ENCODE assay signal across 17 cellular contexts in the genomic region with DNA sequence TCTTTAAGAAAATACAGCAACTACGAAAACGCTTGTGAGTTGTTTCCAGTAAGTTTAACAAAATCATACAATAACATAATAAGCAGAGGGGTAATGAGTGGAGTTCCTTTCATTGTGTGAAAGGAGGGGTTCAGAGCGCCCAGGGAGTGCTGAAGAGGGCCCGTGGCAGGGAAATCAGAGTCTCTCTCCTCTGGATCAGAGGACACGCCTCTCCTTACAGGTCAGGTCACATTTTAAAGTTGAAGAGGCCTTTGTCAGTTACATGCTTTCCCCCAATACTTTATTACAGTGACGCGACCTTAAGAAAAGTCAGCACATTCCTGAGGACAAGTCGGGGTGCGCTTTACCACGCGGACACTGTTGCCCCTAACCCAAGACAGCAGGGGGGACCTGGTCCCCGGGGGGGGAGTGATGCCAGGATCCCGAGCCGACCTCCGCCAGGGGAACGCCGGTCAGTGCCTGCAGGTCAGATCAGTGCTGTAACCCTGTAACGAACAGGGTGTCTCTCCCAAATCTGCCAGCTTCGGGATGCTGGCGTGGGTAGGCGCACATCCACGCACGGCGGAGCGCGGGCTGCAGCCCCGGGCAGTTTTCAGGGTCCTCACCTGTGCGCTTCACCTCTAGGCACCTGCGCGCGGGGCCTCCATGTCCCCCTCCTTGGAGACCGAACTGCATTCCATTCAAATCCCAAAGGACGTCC. TPM values are rescaled to one million over a fixed set of nuclear protein-coding genes. Genes with fewer than 3 reads are reported as not detected.
A peak's percentile ranks its signal among the peaks of the same experiment; 100 is the strongest.
DNase-seq lines count a peak whose midpoint lies in the region; ATAC-seq and TF ChIP-seq lines count a peak whose summit lies in the region.
"Had no signal": no experiment of that assay in that cellular context is flagged by ENCODE, and none has a peak within 500 bp of the region (broad histone marks: within the 10 kb centered on the region; RNA-seq: fewer than 3 reads in every experiment).

No MANE protein-coding gene starts in this region.

- H3K27ac ChIP-seq in HUES64 (ENCODE audit: low read depth, low read length), result no peak overlapping the region
- H3K27ac ChIP-seq in endodermal cell (ENCODE audit: low read depth, low read length), result no peak overlapping the region
- no peak overlapping the region for H3K27ac ChIP-seq in right lobe of liver
- H3K27ac ChIP-seq: BLaER1 had no signal

- H3K27me3 Mint-ChIP-seq in endodermal cell (ENCODE audit: insufficient read depth), result peaks cover 38% of the 10 kb centered on the region
- peaks cover 47% of the 10 kb centered on the region for H3K27me3 Mint-ChIP-seq in activated CD8-positive, alpha-beta memory T cell treated with anti-CD3 and anti-CD28 coated beads, Interleukin-2, amount 10 ng/mL, durations not matched to agents 7 days and 5 days
- H3K27me3 Mint-ChIP-seq in activated T-cell treated with anti-CD3 and anti-CD28 coated beads, Interleukin-2, amount 50 U/mL, for 72 hours (ENCODE audit: low read depth), result peaks cover 36% of the 10 kb centered on the region

- TF ChIP-seq POLR2A in right lobe of liver (IDR thresholded peaks at IDR 0.05), result no peak

- H3K36me3 Mint-ChIP-seq in endodermal cell (ENCODE audit: low read depth), result peaks cover 10% of the 10 kb centered on the region
- H3K36me3 Mint-ChIP-seq in activated CD8-positive, alpha-beta memory T cell treated with anti-CD3 and anti-CD28 coated beads, Interleukin-2, amount 10 ng/mL, durations not matched to agents 7 days and 5 days, result no peaks in the 10 kb centered on the region
- peaks cover 0 to 4% of the 10 kb centered on the region in 2 donors for H3K36me3 Mint-ChIP-seq in activated T-cell treated with anti-CD3 and anti-CD28 coated beads, Interleukin-2, amount 50 U/mL, for 72 hours (ENCODE audit: insufficient read depth in 2 of 2)

- no peak overlapping the region for H3K9ac ChIP-seq in HUES64 (ENCODE audit: low read depth, low read length)
- peak overlapping the region; percentile 73 for H3K9ac ChIP-seq in endodermal cell (ENCODE audit: extremely low read depth, low read length, poor library complexity, severe bottlenecking)
- H3K9ac ChIP-seq: BLaER1 had no signal

- H3K9me3 Mint-ChIP-seq in endodermal cell, result peaks cover 16% of the 10 kb centered on the region
- H3K9me3 Mint-ChIP-seq in activated CD8-positive, alpha-beta memory T cell treated with anti-CD3 and anti-CD28 coated beads, Interleukin-2, amount 10 ng/mL, durations not matched to agents 7 days and 5 days (ENCODE audit: low read depth), result no peaks in the 10 kb centered on the region
- H3K9me3 Mint-ChIP-seq in activated T-cell treated with anti-CD3 and anti-CD28 coated beads, Interleukin-2, amount 50 U/mL, for 72 hours, result no peaks in the 10 kb centered on the region
- H3K9me3 Mint-ChIP-seq: dendritic cell treated with granulocyte-macrophage colony-stimulating factor and Interleukin-4, amounts not matched to agents 40 ng/mL and 50 ng/mL, for 4 days had no signal

- CTCF ChIA-PET in activated CD8-positive, alpha-beta memory T cell treated with anti-CD3 and anti-CD28 coated beads, Interleukin-2, amount 10 ng/mL, durations not matched to agents 7 days and 5 days (lab: Charles Lee), result no interaction called here

- DNase-seq in endodermal cell, result no peak
- DNase-seq in right lobe of liver, result no peak
- DNase-seq in sciatic nerve (ENCODE audit: low spot score), result no peak
- DNase-seq in activated CD8-positive, alpha-beta memory T cell treated with anti-CD3 and anti-CD28 coated beads, Interleukin-2, amount 10 ng/mL, durations not matched to agents 7 days and 5 days, result no peak
- no peak for DNase-seq in NCI-H1436 (lab: John Stamatoyannopoulos, UW)
- DNase-seq in activated T-cell treated with anti-CD3 and anti-CD28 coated beads, Interleukin-2, amount 50 U/mL, for 72 hours, result no peak
- DNase-seq: IMR-90; NCI-H1048; NCI-H524 treated with DMSO at 0.1 percent for 48 hours; stimulated activated naive CD4-positive, alpha-beta T cell treated with Interleukin-2 at 50 U/mL for 16 hours; T-helper 9 cell had no signal

- H3K36me3 ChIP-seq in HUES64 (ENCODE audit: insufficient read depth, low read length) (no peaks in the 10 kb centered on the region), endodermal cell (ENCODE audit: control insufficient read depth, insufficient read depth, low read length) (peaks cover 14% of the 10 kb centered on the region), right lobe of liver (no peaks in the 10 kb centered on the region)
- H3K36me3 ChIP-seq: BLaER1 had no signal

- 12% methylated on average over 31 of the region's 33 CpGs for WGBS in HUES64
- WGBS in endodermal cell (ENCODE audit: insufficient coverage in 1 of 2, insufficient read length in 1 of 2), 2 experiments, result 12 to 14% methylated on average over 18 to 31 of the region's 33 CpGs
- 34% methylated on average over 5 of the region's 33 CpGs for WGBS in right lobe of liver (ENCODE audit: insufficient coverage, low coverage, low lambda C conversion rate, missing lambda C conversion rate)

- H3K4me3 Mint-ChIP-seq in endodermal cell, result peak overlapping the region; percentile 70
- no peak overlapping the region for H3K4me3 Mint-ChIP-seq in activated CD8-positive, alpha-beta memory T cell treated with anti-CD3 and anti-CD28 coated beads, Interleukin-2, amount 10 ng/mL, durations not matched to agents 7 days and 5 days
- peak overlapping the region in 1 of 2 donors; percentile 14 for H3K4me3 Mint-ChIP-seq in activated T-cell treated with anti-CD3 and anti-CD28 coated beads, Interleukin-2, amount 50 U/mL, for 72 hours
- H3K4me3 Mint-ChIP-seq: dendritic cell treated with granulocyte-macrophage colony-stimulating factor and Interleukin-4, amounts not matched to agents 40 ng/mL and 50 ng/mL, for 4 days had no signal

- no peak for TF ChIP-seq CTCF in endodermal cell (conservative IDR thresholded peaks at IDR 0.05)
- TF ChIP-seq CTCF in right lobe of liver (IDR thresholded peaks at IDR 0.05), result no peak

- peak overlapping the region; percentile 82 for H3K27ac Mint-ChIP-seq in endodermal cell
- H3K27ac Mint-ChIP-seq in activated CD8-positive, alpha-beta memory T cell treated with anti-CD3 and anti-CD28 coated beads, Interleukin-2, amount 10 ng/mL, durations not matched to agents 7 days and 5 days, result no peak overlapping the region
- no peak overlapping the region for H3K27ac Mint-ChIP-seq in activated T-cell treated with anti-CD3 and anti-CD28 coated beads, Interleukin-2, amount 50 U/mL, for 72 hours
- H3K27ac Mint-ChIP-seq: activated naive CD4-positive, alpha-beta T cell treated with anti-CD3 and anti-CD28 coated beads, Interleukin-2, amount 50 U/mL, for 72 hours; dendritic cell treated with granulocyte-macrophage colony-stimulating factor and Interleukin-4, amounts not matched to agents 40 ng/mL and 50 ng/mL, for 4 days had no signal

- H3K27me3 ChIP-seq in HUES64 (ENCODE audit: insufficient read depth, low read length) (peaks cover 36% of the 10 kb centered on the region), endodermal cell (ENCODE audit: control insufficient read depth, insufficient read depth, low read length, poor library complexity, severe bottlenecking) (no peaks in the 10 kb centered on the region), right lobe of liver (no peaks in the 10 kb centered on the region)
- H3K27me3 ChIP-seq: BLaER1 had no signal

- intact Hi-C loops in right lobe of liver (cut with DNase I), result no loop called here
- intact Hi-C loops in sciatic nerve (cut with DNase I), result no loop called here

- peaks cover 38% of the 10 kb centered on the region for H3K4me1 Mint-ChIP-seq in endodermal cell
- H3K4me1 Mint-ChIP-seq in activated CD8-positive, alpha-beta memory T cell treated with anti-CD3 and anti-CD28 coated beads, Interleukin-2, amount 10 ng/mL, durations not matched to agents 7 days and 5 days, result no peaks in the 10 kb centered on the region
- no peaks in the 10 kb centered on the region for H3K4me1 Mint-ChIP-seq in activated T-cell treated with anti-CD3 and anti-CD28 coated beads, Interleukin-2, amount 50 U/mL, for 72 hours (ENCODE audit: low read depth)

- peak overlapping the region; percentile 66 for H3K4me3 ChIP-seq in HUES64 (ENCODE audit: low read length)
- peak overlapping the region; percentile 88 for H3K4me3 ChIP-seq in endodermal cell (ENCODE audit: low read length)
- H3K4me3 ChIP-seq in right lobe of liver, result peak overlapping the region in 2 of 3 donors; percentile 53
- H3K4me3 ChIP-seq: BLaER1 had no signal

- peak in 3 of 4 donors; percentile 15 to 64 (median 39) for ATAC-seq in right lobe of liver
- peak; percentile 26 for ATAC-seq in sciatic nerve
- ATAC-seq in activated CD8-positive, alpha-beta memory T cell treated with anti-CD3 and anti-CD28 coated beads, Interleukin-2, amount 10 ng/mL, durations not matched to agents 7 days and 5 days, result no peak
- no peak for ATAC-seq in HG02973 (IDR thresholded peaks at IDR 0.05; ENCODE audit: unreplicated experiment)
- ATAC-seq in activated T-cell treated with anti-CD3 and anti-CD28 coated beads, Interleukin-2, amount 50 U/mL, for 72 hours (replicated peaks in 1 of 2), result no peak
- ATAC-seq: activated naive CD4-positive, alpha-beta T cell treated with anti-CD3 and anti-CD28 coated beads, Interleukin-2, amount 50 U/mL, for 72 hours had no signal

- H3K4me1 ChIP-seq in HUES64 (ENCODE audit: insufficient read depth, low read length) (peaks cover 24% of the 10 kb centered on the region), endodermal cell (ENCODE audit: control insufficient read depth, insufficient read depth, low read length) (peaks cover 11% of the 10 kb centered on the region), right lobe of liver (no peaks in the 10 kb centered on the region)
- H3K4me1 ChIP-seq: BLaER1 had no signal

- H3K9me3 ChIP-seq in HUES64 (ENCODE audit: insufficient read depth, low read depth, low read length) (peaks cover 8% of the 10 kb centered on the region), endodermal cell (ENCODE audit: control insufficient read depth, low read length) (peaks cover 11% of the 10 kb centered on the region), right lobe of liver (no peaks in the 10 kb centered on the region)

RNA-seq across cellular contexts. Expression of a gene that starts 0.8 kb away (rescaled TPM):
- polyA plus RNA-seq in HUES64 (2013, experiment 1 of 2), result 1.2 TPM
- polyA plus RNA-seq in HUES64 (2013, experiment 2 of 2), result 1.7 TPM
- total RNA-seq in endodermal cell (10 to 100 TPM; 16.6 to 39.9 TPM), right lobe of liver (under 1 TPM in 5 of 6 experiments, not detected in 1; 0.29 to 0.99 (median 0.86) TPM), sciatic nerve (1.9 TPM)
- 10.8 TPM for polyA plus RNA-seq in endodermal cell (2013, experiment 1 of 2)
- 13.1 TPM for polyA plus RNA-seq in endodermal cell (2013, experiment 2 of 2)
- total RNA-seq in activated CD8-positive, alpha-beta memory T cell treated with anti-CD3 and anti-CD28 coated beads, Interleukin-2, amount 10 ng/mL, durations not matched to agents 7 days and 5 days, result under 1 TPM in 1 of 2 experiments, not detected in 1; 0.91 TPM
- total RNA-seq in activated T-cell treated with anti-CD3 and anti-CD28 coated beads, Interleukin-2, amount 50 U/mL, for 72 hours, result 1 to 10 TPM in 1 of 2 donors, under 1 TPM in 1; 0.14 to 1.3 TPM
- total RNA-seq: activated naive CD4-positive, alpha-beta T cell treated with anti-CD3 and anti-CD28 coated beads, Interleukin-2, amount 50 U/mL, for 72 hours; IMR-90; lung microvascular endothelial cell had no signal
- polyA plus RNA-seq: IMR-90 had no signal

Comparison
In these comparisons a context has a peak if more than half of its experiments do, and no peak if none do; other contexts are left out.
1. ATAC-seq: peak in right lobe of liver (3 of 4) and sciatic nerve (single experiment); none in activated CD8-positive, alpha-beta memory T cell treated with anti-CD3 and anti-CD28 coated beads, Interleukin-2, amount 10 ng/mL, durations not matched to agents 7 days and 5 days (single experiment), HG02973 (single experiment) and activated T-cell treated with anti-CD3 and anti-CD28 coated beads, Interleukin-2, amount 50 U/mL, for 72 hours (0 of 2).
2. Peak in every context shown above with its lines, with median percentiles within 50 percentile points of each other: H3K4me3 ChIP-seq.